8 cellular contexts compared by ENCODE assay signal in the genomic region with DNA sequence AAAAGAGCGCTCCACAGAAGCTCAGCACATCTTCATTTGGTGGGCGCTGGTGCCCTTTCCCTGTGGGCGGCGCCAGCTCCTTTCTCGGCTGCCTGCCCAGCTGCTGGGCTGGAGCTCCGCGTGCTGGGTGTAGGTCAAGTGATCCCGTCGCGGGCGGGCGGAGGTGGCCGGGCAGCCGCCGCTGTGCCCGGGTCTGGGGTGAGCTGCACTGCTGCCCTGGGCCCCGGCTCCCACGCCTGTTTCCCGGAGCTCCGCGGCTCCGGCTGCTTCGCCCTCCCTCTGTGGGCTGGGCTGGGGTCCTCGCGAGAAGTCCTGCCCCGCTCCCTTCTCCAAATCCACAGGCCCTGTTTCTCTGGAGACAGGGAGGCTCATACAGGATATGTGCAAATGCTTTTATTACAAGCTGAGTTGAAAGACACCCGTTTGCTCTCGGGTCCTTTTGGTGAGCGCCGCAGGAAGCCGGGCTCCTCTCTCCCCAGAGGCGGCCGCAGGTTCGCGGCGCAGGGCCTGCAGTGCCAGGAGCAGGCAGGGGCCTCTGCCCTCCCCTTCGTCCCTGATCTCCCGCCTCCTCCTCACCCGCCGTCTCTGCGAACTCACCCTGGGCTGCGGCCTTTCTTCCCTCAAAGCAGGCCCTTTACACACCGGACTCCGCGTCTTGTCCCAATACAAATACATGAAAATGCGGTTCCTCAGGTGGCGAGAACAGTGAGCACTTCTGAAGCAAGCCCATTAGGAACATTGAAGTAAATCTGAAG.
DNase-seq lines count a peak whose midpoint lies in the region; ATAC-seq and TF ChIP-seq lines count a peak whose summit lies in the region.

No MANE protein-coding gene starts in this region.

- ATAC-seq in right cardiac atrium: peak; percentile 90 to 93

- H3K9me3 ChIP-seq in GM23248 (ENCODE audit: low read depth) (no peaks in the 10 kb centered on the region), OCI-LY1 (ENCODE audit: low read length) (no peaks in the 10 kb centered on the region), ascending aorta (no peaks in the 10 kb centered on the region), right cardiac atrium (ENCODE audit: control insufficient read depth, low read length) (no peaks in the 10 kb centered on the region), parathyroid adenoma (ENCODE audit: control insufficient read depth, low read length) (no peaks in the 10 kb centered on the region)

- peak overlapping the region; percentile 90 for H2AFZ ChIP-seq in GM23248
- no peak overlapping the region for H2AFZ ChIP-seq in OCI-LY1 (ENCODE audit: low read length)
- peak overlapping the region; percentile 87 for H2AFZ ChIP-seq in parathyroid adenoma

- no peaks in the 10 kb centered on the region for H3K36me3 ChIP-seq in GM23248 (ENCODE audit: low read depth)
- no peaks in the 10 kb centered on the region for H3K36me3 ChIP-seq in OCI-LY1 (ENCODE audit: insufficient read depth, low read length)
- H3K36me3 ChIP-seq in ascending aorta: no peaks in the 10 kb centered on the region
- no peaks in the 10 kb centered on the region for H3K36me3 ChIP-seq in parathyroid adenoma (ENCODE audit: control insufficient read depth, insufficient read depth, low read length)

- H3K4me1 ChIP-seq in GM23248 (ENCODE audit: insufficient read depth): no peaks in the 10 kb centered on the region
- H3K4me1 ChIP-seq in OCI-LY1 (ENCODE audit: insufficient read depth, low read length, severe bottlenecking): no peaks in the 10 kb centered on the region
- no peaks in the 10 kb centered on the region for H3K4me1 ChIP-seq in ascending aorta
- H3K4me1 ChIP-seq in right cardiac atrium (ENCODE audit: control insufficient read depth, insufficient read depth, low read length): no peaks in the 10 kb centered on the region
- H3K4me1 ChIP-seq in parathyroid adenoma: no peaks in the 10 kb centered on the region

- H3K27ac ChIP-seq in GM23248 (peak overlapping the region; percentile 28), OCI-LY1 (ENCODE audit: low read depth, low read length, poor library complexity, severe bottlenecking) (no peak overlapping the region), ascending aorta (peak overlapping the region; percentile 59 to 69), right cardiac atrium (ENCODE audit: low read length) (peak overlapping the region; percentile 40), parathyroid adenoma (no peak overlapping the region)

- intact Hi-C loops in ascending aorta (cut with DNase I): no loop called here
- intact Hi-C loops in right cardiac atrium (cut with DNase I): no loop called here

- no peak for TF ChIP-seq CTCF in OCI-LY1 (IDR thresholded peaks at IDR 0.05; ENCODE audit: low read length)
- no peak for TF ChIP-seq CTCF in ascending aorta (IDR thresholded peaks at IDR 0.05)
- TF ChIP-seq CTCF in parathyroid adenoma (IDR thresholded peaks at IDR 0.05): peak; percentile 18

- 8 to 10% methylated on average over 44 to 45 of the region's 47 CpGs for WGBS in GM23248 (ENCODE audit: low coverage in 1 of 2, low lambda C conversion rate in 2 of 2, missing lambda C conversion rate in 2 of 2), 2 experiments
- WGBS in right cardiac atrium: 11% methylated on average over 47 of the region's 47 CpGs

- peak overlapping the region; percentile 69 for H3K9ac ChIP-seq in GM23248
- H3K9ac ChIP-seq in OCI-LY1 (ENCODE audit: low read length): no peak overlapping the region
- no peak overlapping the region for H3K9ac ChIP-seq in parathyroid adenoma

- in situ Hi-C loops in GM23248 (cut with MboI): loop anchor here (25.0 kb wide), 2 partner anchors 1035 to 1285 kb away; a partner anchor contains a TSS

- no peaks in the 10 kb centered on the region for H3F3A ChIP-seq in GM23248 (ENCODE audit: insufficient read depth)
- H3F3A ChIP-seq in OCI-LY1 (ENCODE audit: insufficient read depth, low read length): no peaks in the 10 kb centered on the region

- H3K79me2 ChIP-seq in GM23248 (ENCODE audit: insufficient read depth) (no peaks in the 10 kb centered on the region), OCI-LY1 (ENCODE audit: insufficient read depth, low read length) (no peaks in the 10 kb centered on the region), parathyroid adenoma (no peaks in the 10 kb centered on the region)

- peak overlapping the region; percentile 72 for H3K4me3 ChIP-seq in GM23248
- H3K4me3 ChIP-seq in OCI-LY1 (ENCODE audit: low read depth, low read length, poor library complexity, severe bottlenecking): peak overlapping the region; percentile 25
- peak overlapping the region; percentile 56 to 60 for H3K4me3 ChIP-seq in ascending aorta
- peak overlapping the region; percentile 51 for H3K4me3 ChIP-seq in right cardiac atrium (ENCODE audit: low read length)
- H3K4me3 ChIP-seq in parathyroid adenoma (ENCODE audit: low read depth, low read length): peak overlapping the region; percentile 24

- DNase-seq in DMS79 (lab: John Stamatoyannopoulos, UW): peak; percentile 1
- DNase-seq in GM23248: peak; percentile 79
- DNase-seq in ascending aorta (ENCODE audit: low spot score in 2 of 2): peak; percentile 25 to 78
- DNase-seq in right cardiac atrium: peak; percentile 70 to 91 (median 88)
- DNase-seq in DMS153 (lab: John Stamatoyannopoulos, UW): no peak
- no peak for DNase-seq in NCI-H1436 treated with DMSO at 0.1 percent for 48 hours (lab: John Stamatoyannopoulos, UW)

- no peaks in the 10 kb centered on the region for H3K27me3 ChIP-seq in GM23248 (replicated peaks; ENCODE audit: insufficient read depth)
- peaks cover 7% of the 10 kb centered on the region for H3K27me3 ChIP-seq in OCI-LY1 (ENCODE audit: insufficient read depth, low read length)
- H3K27me3 ChIP-seq in ascending aorta: no peaks in the 10 kb centered on the region
- no peaks in the 10 kb centered on the region for H3K27me3 ChIP-seq in right cardiac atrium (ENCODE audit: control insufficient read depth, insufficient read depth)
- no peaks in the 10 kb centered on the region for H3K27me3 ChIP-seq in parathyroid adenoma (ENCODE audit: control insufficient read depth, insufficient read depth, low read length)

- H4K20me1 ChIP-seq in GM23248 (ENCODE audit: insufficient read depth) (no peaks in the 10 kb centered on the region), OCI-LY1 (ENCODE audit: insufficient read depth, low read length) (no peaks in the 10 kb centered on the region)

- H3K9me2 ChIP-seq in GM23248 (ENCODE audit: insufficient read depth) (no peaks in the 10 kb centered on the region), OCI-LY1 (ENCODE audit: low read depth, low read length) (no peaks in the 10 kb centered on the region)

- H3K4me2 ChIP-seq in GM23248 (ENCODE audit: unreplicated experiment): peak overlapping the region; percentile 80
- H3K4me2 ChIP-seq in OCI-LY1 (ENCODE audit: low read length): peak overlapping the region; percentile 52; the same call in 1 of the 2 replicates
- H3K4me2 ChIP-seq in parathyroid adenoma (ENCODE audit: low read length): peak overlapping the region; percentile 72

Comparison
In these comparisons a context has a peak if more than half of its experiments do, and no peak if none do; other contexts are left out.
1. DNase-seq: peak in DMS79 (single experiment), GM23248 (single experiment), ascending aorta (2 of 2) and right cardiac atrium (3 of 3); none in DMS153 (single experiment) and NCI-H1436 treated with DMSO at 0.1 percent for 48 hours (single experiment).
2. H3K27ac ChIP-seq: peak in GM23248 (single experiment), ascending aorta (2 of 2) and right cardiac atrium (single experiment); none in OCI-LY1 (single experiment) and parathyroid adenoma (single experiment).
3. Peak in every context shown above with its lines, with median percentiles within 50 percentile points of each other: H3K4me2 ChIP-seq and H3K4me3 ChIP-seq.